In the genomic region with DNA sequence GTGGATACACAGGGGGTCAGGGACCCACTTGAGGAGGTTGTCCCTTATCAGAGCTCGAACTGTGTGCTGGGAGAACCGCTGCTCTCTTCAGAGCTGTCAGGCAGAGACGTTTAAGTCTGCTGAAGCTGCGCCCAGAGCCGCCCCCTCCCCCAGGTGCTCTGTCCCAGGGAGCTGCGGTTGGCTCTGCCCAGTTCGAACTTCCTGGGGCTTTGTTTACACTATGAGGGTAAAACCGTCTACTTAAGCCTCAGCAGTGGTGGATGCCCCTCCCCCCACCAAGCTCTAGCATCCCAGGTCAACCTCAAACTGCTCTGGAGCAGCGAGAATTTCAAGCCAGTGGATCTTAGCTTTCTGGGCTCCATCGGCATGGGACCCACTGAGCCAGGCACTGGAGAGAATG, we compare ENCODE assay signal across 18 cellular contexts.
"Had no signal": no experiment of that assay in that cellular context is flagged by ENCODE, and none has a peak within 500 bp of the region (broad histone marks: within the 10 kb centered on the region; RNA-seq: fewer than 3 reads in every experiment).

No MANE protein-coding gene starts in this region.

- H3K4me3 ChIP-seq: hepatocyte, sigmoid colon had no signal

- H3K4me1 ChIP-seq: sigmoid colon had no signal

- H3K79me2 ChIP-seq: hepatocyte had no signal

- H3K4me3 Mint-ChIP-seq: activated CD8-positive, alpha-beta T cell treated with anti-CD3 and anti-CD28 coated beads for 36 hours; activated naive CD8-positive, alpha-beta T cell treated with anti-CD3 and anti-CD28 coated beads for 36 hours; activated T-cell treated with anti-CD3 and anti-CD28 coated beads, Interleukin-2, amount 50 U/mL, for 72 hours; dendritic cell treated with granulocyte-macrophage colony-stimulating factor and Interleukin-4, amounts not matched to agents 40 ng/mL and 50 ng/mL, for 4 days; effector memory CD8-positive, alpha-beta T cell; nephron had no signal

- H3K27ac ChIP-seq: epithelial cell of prostate, hepatocyte, sigmoid colon had no signal

- H3K27ac Mint-ChIP-seq: activated CD8-positive, alpha-beta T cell treated with anti-CD3 and anti-CD28 coated beads for 36 hours; activated naive CD8-positive, alpha-beta T cell treated with anti-CD3 and anti-CD28 coated beads for 36 hours; activated T-cell treated with anti-CD3 and anti-CD28 coated beads, Interleukin-2, amount 50 U/mL, for 72 hours; dendritic cell treated with granulocyte-macrophage colony-stimulating factor and Interleukin-4, amounts not matched to agents 40 ng/mL and 50 ng/mL, for 4 days; effector memory CD8-positive, alpha-beta T cell; nephron had no signal

- DNase-seq: activated CD8-positive, alpha-beta memory T cell treated with anti-CD3 and anti-CD28 coated beads, Interleukin-2, amount 50 U/mL, for 4 hours; activated CD8-positive, alpha-beta T cell treated with anti-CD3 and anti-CD28 coated beads for 36 hours; activated gamma-delta T cell treated with Interleukin-2 at 50 U/mL for 16 hours; activated naive CD8-positive, alpha-beta T cell treated with anti-CD3 and anti-CD28 coated beads for 36 hours; activated T-cell treated with anti-CD3 and anti-CD28 coated beads, Interleukin-2, amount 50 U/mL, for 72 hours; anterior cingulate cortex; cerebellar nuclear complex; effector memory CD8-positive, alpha-beta T cell; sigmoid colon; stimulated activated CD4-positive, alpha-beta T cell treated with anti-CD3 and anti-CD28 coated beads, Interleukin-12 subunit alpha, Interleukin-12 subunit beta, amount 100 ng/mL, for 4 hours; stimulated activated naive CD4-positive, alpha-beta T cell; substantia nigra; T-helper 9 cell; trophoblast cell had no signal

- H3K9me3 Mint-ChIP-seq: effector memory CD8-positive, alpha-beta T cell had no signal

- H3K4me2 ChIP-seq: hepatocyte had no signal

- H3K27me3 ChIP-seq: hepatocyte, sigmoid colon had no signal

- H3K36me3 ChIP-seq: sigmoid colon had no signal

- H3K27me3 Mint-ChIP-seq: activated CD8-positive, alpha-beta T cell treated with anti-CD3 and anti-CD28 coated beads for 36 hours; activated naive CD8-positive, alpha-beta T cell treated with anti-CD3 and anti-CD28 coated beads for 36 hours; dendritic cell treated with granulocyte-macrophage colony-stimulating factor and Interleukin-4, amounts not matched to agents 40 ng/mL and 50 ng/mL, for 4 days; effector memory CD8-positive, alpha-beta T cell had no signal

- H3K4me1 Mint-ChIP-seq: activated naive CD8-positive, alpha-beta T cell treated with anti-CD3 and anti-CD28 coated beads for 36 hours; nephron had no signal

- H3K9me3 ChIP-seq: sigmoid colon had no signal
